1 cellular context compared by ENCODE assay signal in the genomic region with DNA sequence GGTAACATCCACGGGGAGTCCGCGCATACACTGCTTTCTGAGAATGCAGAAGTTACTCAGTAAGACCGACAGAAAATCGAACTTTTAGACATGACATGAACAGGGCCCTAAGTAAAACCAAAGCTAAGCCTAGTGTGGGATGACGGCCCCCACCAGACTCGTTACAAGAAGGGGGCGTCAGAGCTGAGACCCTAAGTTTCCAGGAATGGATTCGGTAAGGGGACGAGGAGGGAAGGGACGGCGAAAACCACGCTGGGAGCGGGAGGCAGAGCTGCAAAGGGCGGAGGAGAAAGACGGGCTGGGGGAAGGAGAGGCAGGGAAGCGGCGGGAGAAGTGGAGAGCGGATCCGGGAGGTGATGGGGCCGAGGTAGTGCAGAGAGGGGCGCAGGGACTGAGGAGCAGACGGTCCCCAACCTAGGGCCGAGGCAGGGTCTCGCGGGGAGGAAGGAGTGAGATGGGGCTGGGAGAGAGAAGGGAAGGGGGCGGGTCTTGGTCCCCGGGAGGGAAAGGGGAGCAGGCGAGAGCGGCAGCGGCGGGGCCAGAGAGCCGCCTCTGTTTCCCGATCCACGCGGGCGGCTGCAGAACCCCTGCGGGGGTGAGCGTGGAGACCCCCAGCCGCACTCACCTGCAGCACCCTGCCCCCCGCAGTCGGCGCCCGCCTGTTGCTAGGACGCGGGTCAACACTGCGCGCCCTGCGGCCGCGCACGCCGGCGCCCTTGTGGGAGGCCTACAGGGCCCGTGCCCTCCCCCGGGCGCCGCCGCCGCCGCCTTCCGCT.
TF ChIP-seq lines count a peak whose summit lies in the region.

No MANE protein-coding gene starts in this region.

TF ChIP-seq in HEK293, 187 proteins besides CTCF, POLR2A, EP300 and RAD21 (continued from another document and continues in another):
- TF ChIP-seq, protein P1, sequence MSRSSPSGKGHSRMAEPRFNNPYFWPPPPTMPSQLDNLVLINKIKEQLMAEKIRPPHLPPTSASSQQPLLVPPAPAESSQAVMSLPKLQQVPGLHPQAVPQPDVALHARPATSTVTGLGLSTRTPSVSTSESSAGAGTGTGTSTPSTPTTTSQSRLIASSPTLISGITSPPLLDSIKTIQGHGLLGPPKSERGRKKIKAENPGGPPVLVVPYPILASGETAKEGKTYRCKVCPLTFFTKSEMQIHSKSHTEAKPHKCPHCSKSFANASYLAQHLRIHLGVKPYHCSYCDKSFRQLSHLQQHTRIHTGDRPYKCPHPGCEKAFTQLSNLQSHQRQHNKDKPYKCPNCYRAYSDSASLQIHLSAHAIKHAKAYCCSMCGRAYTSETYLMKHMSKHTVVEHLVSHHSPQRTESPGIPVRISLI (tag by site-specific recombination; IDR thresholded peaks at IDR 0.05): no peak
- TF ChIP-seq ZNF350 (tag by site-specific recombination; IDR thresholded peaks at IDR 0.05) (no peak), ZNF785 (tag by site-specific recombination; IDR thresholded peaks at IDR 0.05) (no peak), PRDM1 (tag by site-specific recombination; IDR thresholded peaks at IDR 0.05) (peak; percentile 90), ZNF621 (tag by site-specific recombination; IDR thresholded peaks at IDR 0.05) (no peak), ZNF791 (tag by site-specific recombination; IDR thresholded peaks at IDR 0.05) (no peak), ZNF473 (tag by site-specific recombination; IDR thresholded peaks at IDR 0.05) (no peak), ZNF121 (tag by site-specific recombination; IDR thresholded peaks at IDR 0.05) (no peak), ZNF544 (tag by site-specific recombination; IDR thresholded peaks at IDR 0.05) (no peak), ZNF423 (tag by site-specific recombination; IDR thresholded peaks at IDR 0.05) (peak; percentile 79; the same call in 1 of the 2 replicates), ZNF843 (tag by site-specific recombination; IDR thresholded peaks at IDR 0.05) (peak; percentile 65), ZNF169 (tag by site-specific recombination; IDR thresholded peaks at IDR 0.05) (no peak), ZNF112 (tag by site-specific recombination; IDR thresholded peaks at IDR 0.05) (no peak), SALL2 (tag by site-specific recombination; IDR thresholded peaks at IDR 0.05; ENCODE audit: borderline replicate concordance) (no peak), ZNF394 (tag by site-specific recombination; IDR thresholded peaks at IDR 0.05; ENCODE audit: borderline replicate concordance) (no peak), OVOL3 (tag by site-specific recombination; IDR thresholded peaks at IDR 0.05) (no peak), ZIC2 (tag by site-specific recombination; IDR thresholded peaks at IDR 0.05) (peak; percentile 87), ZNF555 (tag by site-specific recombination; conservative IDR thresholded peaks at IDR 0.05) (no peak), ZBTB7A (tag by site-specific recombination; IDR thresholded peaks at IDR 0.05; ENCODE audit: low read depth) (0 out of 2 replicates have a peak, but pooled peaks have one; percentile 63), MYNN (tag by site-specific recombination; IDR thresholded peaks at IDR 0.05; ENCODE audit: borderline replicate concordance) (peak; percentile 39; the same call in 1 of the 2 replicates), ZFP69B (tag by site-specific recombination; IDR thresholded peaks at IDR 0.05) (peak; percentile 17; the same call in 1 of the 2 replicates), ZNF571 (tag by site-specific recombination; IDR thresholded peaks at IDR 0.05) (no peak), ZNF768 (tag by site-specific recombination; IDR thresholded peaks at IDR 0.05) (no peak)
- TF ChIP-seq, protein P2, sequence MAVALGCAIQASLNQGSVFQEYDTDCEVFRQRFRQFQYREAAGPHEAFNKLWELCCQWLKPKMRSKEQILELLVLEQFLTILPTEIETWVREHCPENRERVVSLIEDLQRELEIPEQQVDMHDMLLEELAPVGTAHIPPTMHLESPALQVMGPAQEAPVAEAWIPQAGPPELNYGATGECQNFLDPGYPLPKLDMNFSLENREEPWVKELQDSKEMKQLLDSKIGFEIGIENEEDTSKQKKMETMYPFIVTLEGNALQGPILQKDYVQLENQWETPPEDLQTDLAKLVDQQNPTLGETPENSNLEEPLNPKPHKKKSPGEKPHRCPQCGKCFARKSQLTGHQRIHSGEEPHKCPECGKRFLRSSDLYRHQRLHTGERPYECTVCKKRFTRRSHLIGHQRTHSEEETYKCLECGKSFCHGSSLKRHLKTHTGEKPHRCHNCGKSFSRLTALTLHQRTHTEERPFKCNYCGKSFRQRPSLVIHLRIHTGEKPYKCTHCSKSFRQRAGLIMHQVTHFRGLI (tag by site-specific recombination; IDR thresholded peaks at IDR 0.05): no peak
- TF ChIP-seq, protein P3, sequence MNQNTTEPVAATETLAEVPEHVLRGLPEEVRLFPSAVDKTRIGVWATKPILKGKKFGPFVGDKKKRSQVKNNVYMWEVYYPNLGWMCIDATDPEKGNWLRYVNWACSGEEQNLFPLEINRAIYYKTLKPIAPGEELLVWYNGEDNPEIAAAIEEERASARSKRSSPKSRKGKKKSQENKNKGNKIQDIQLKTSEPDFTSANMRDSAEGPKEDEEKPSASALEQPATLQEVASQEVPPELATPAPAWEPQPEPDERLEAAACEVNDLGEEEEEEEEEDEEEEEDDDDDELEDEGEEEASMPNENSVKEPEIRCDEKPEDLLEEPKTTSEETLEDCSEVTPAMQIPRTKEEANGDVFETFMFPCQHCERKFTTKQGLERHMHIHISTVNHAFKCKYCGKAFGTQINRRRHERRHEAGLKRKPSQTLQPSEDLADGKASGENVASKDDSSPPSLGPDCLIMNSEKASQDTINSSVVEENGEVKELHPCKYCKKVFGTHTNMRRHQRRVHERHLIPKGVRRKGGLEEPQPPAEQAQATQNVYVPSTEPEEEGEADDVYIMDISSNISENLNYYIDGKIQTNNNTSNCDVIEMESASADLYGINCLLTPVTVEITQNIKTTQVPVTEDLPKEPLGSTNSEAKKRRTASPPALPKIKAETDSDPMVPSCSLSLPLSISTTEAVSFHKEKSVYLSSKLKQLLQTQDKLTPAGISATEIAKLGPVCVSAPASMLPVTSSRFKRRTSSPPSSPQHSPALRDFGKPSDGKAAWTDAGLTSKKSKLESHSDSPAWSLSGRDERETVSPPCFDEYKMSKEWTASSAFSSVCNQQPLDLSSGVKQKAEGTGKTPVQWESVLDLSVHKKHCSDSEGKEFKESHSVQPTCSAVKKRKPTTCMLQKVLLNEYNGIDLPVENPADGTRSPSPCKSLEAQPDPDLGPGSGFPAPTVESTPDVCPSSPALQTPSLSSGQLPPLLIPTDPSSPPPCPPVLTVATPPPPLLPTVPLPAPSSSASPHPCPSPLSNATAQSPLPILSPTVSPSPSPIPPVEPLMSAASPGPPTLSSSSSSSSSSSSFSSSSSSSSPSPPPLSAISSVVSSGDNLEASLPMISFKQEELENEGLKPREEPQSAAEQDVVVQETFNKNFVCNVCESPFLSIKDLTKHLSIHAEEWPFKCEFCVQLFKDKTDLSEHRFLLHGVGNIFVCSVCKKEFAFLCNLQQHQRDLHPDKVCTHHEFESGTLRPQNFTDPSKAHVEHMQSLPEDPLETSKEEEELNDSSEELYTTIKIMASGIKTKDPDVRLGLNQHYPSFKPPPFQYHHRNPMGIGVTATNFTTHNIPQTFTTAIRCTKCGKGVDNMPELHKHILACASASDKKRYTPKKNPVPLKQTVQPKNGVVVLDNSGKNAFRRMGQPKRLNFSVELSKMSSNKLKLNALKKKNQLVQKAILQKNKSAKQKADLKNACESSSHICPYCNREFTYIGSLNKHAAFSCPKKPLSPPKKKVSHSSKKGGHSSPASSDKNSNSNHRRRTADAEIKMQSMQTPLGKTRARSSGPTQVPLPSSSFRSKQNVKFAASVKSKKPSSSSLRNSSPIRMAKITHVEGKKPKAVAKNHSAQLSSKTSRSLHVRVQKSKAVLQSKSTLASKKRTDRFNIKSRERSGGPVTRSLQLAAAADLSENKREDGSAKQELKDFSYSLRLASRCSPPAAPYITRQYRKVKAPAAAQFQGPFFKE (tag by site-specific recombination; IDR thresholded peaks at IDR 0.05; ENCODE audit: borderline replicate concordance): no peak
- TF ChIP-seq, protein P4, sequence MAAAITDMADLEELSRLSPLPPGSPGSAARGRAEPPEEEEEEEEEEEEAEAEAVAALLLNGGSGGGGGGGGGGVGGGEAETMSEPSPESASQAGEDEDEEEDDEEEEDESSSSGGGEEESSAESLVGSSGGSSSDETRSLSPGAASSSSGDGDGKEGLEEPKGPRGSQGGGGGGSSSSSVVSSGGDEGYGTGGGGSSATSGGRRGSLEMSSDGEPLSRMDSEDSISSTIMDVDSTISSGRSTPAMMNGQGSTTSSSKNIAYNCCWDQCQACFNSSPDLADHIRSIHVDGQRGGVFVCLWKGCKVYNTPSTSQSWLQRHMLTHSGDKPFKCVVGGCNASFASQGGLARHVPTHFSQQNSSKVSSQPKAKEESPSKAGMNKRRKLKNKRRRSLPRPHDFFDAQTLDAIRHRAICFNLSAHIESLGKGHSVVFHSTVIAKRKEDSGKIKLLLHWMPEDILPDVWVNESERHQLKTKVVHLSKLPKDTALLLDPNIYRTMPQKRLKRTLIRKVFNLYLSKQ (tag by site-specific recombination; IDR thresholded peaks at IDR 0.05; ENCODE audit: borderline replicate concordance): no peak
- TF ChIP-seq, protein P5, sequence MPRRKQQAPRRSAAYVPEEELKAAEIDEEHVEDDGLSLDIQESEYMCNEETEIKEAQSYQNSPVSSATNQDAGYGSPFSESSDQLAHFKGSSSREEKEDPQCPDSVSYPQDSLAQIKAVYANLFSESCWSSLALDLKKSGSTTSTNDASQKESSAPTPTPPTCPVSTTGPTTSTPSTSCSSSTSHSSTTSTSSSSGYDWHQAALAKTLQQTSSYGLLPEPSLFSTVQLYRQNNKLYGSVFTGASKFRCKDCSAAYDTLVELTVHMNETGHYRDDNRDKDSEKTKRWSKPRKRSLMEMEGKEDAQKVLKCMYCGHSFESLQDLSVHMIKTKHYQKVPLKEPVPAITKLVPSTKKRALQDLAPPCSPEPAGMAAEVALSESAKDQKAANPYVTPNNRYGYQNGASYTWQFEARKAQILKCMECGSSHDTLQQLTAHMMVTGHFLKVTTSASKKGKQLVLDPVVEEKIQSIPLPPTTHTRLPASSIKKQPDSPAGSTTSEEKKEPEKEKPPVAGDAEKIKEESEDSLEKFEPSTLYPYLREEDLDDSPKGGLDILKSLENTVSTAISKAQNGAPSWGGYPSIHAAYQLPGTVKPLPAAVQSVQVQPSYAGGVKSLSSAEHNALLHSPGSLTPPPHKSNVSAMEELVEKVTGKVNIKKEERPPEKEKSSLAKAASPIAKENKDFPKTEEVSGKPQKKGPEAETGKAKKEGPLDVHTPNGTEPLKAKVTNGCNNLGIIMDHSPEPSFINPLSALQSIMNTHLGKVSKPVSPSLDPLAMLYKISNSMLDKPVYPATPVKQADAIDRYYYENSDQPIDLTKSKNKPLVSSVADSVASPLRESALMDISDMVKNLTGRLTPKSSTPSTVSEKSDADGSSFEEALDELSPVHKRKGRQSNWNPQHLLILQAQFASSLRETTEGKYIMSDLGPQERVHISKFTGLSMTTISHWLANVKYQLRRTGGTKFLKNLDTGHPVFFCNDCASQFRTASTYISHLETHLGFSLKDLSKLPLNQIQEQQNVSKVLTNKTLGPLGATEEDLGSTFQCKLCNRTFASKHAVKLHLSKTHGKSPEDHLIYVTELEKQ (tag by site-specific recombination; IDR thresholded peaks at IDR 0.05; ENCODE audit: borderline replicate concordance): no peak
- TF ChIP-seq, protein P6, sequence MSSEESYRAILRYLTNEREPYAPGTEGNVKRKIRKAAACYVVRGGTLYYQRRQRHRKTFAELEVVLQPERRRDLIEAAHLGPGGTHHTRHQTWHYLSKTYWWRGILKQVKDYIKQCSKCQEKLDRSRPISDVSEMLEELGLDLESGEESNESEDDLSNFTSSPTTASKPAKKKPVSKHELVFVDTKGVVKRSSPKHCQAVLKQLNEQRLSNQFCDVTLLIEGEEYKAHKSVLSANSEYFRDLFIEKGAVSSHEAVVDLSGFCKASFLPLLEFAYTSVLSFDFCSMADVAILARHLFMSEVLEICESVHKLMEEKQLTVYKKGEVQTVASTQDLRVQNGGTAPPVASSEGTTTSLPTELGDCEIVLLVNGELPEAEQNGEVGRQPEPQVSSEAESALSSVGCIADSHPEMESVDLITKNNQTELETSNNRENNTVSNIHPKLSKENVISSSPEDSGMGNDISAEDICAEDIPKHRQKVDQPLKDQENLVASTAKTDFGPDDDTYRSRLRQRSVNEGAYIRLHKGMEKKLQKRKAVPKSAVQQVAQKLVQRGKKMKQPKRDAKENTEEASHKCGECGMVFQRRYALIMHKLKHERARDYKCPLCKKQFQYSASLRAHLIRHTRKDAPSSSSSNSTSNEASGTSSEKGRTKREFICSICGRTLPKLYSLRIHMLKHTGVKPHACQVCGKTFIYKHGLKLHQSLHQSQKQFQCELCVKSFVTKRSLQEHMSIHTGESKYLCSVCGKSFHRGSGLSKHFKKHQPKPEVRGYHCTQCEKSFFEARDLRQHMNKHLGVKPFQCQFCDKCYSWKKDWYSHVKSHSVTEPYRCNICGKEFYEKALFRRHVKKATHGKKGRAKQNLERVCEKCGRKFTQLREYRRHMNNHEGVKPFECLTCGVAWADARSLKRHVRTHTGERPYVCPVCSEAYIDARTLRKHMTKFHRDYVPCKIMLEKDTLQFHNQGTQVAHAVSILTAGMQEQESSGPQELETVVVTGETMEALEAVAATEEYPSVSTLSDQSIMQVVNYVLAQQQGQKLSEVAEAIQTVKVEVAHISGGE (tag by site-specific recombination; conservative IDR thresholded peaks at IDR 0.05; ENCODE audit: low read depth): peak; percentile 42
- TF ChIP-seq, protein P7, sequence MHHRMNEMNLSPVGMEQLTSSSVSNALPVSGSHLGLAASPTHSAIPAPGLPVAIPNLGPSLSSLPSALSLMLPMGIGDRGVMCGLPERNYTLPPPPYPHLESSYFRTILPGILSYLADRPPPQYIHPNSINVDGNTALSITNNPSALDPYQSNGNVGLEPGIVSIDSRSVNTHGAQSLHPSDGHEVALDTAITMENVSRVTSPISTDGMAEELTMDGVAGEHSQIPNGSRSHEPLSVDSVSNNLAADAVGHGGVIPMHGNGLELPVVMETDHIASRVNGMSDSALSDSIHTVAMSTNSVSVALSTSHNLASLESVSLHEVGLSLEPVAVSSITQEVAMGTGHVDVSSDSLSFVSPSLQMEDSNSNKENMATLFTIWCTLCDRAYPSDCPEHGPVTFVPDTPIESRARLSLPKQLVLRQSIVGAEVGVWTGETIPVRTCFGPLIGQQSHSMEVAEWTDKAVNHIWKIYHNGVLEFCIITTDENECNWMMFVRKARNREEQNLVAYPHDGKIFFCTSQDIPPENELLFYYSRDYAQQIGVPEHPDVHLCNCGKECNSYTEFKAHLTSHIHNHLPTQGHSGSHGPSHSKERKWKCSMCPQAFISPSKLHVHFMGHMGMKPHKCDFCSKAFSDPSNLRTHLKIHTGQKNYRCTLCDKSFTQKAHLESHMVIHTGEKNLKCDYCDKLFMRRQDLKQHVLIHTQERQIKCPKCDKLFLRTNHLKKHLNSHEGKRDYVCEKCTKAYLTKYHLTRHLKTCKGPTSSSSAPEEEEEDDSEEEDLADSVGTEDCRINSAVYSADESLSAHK (tag by site-specific recombination; IDR thresholded peaks at IDR 0.05): no peak
